1 cellular context compared by ENCODE assay signal in the genomic region with DNA sequence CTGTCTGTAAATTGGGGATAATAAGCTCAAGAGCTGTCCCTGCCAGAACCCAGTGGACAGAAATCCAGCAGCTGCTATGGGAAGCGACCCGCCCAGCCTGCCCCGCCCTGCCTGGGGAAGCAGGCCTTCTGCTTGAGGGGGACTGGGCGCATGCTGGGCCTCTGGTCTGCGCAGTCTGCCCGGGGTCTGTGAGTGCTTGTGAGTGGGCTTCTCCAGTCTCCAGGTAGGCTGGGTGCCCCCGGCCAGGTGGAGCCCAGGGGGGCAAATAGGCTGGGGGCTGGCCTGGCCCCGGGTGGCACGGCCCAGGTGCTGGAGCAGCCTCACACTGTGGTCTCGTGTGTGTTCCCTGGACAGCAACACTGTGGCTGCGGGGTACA.
TF ChIP-seq lines count a peak whose summit lies in the region.

No MANE protein-coding gene starts in this region.

TF ChIP-seq in GM23338, 12 proteins besides CTCF, POLR2A, EP300 and RAD21:
- TF ChIP-seq, protein P1, sequence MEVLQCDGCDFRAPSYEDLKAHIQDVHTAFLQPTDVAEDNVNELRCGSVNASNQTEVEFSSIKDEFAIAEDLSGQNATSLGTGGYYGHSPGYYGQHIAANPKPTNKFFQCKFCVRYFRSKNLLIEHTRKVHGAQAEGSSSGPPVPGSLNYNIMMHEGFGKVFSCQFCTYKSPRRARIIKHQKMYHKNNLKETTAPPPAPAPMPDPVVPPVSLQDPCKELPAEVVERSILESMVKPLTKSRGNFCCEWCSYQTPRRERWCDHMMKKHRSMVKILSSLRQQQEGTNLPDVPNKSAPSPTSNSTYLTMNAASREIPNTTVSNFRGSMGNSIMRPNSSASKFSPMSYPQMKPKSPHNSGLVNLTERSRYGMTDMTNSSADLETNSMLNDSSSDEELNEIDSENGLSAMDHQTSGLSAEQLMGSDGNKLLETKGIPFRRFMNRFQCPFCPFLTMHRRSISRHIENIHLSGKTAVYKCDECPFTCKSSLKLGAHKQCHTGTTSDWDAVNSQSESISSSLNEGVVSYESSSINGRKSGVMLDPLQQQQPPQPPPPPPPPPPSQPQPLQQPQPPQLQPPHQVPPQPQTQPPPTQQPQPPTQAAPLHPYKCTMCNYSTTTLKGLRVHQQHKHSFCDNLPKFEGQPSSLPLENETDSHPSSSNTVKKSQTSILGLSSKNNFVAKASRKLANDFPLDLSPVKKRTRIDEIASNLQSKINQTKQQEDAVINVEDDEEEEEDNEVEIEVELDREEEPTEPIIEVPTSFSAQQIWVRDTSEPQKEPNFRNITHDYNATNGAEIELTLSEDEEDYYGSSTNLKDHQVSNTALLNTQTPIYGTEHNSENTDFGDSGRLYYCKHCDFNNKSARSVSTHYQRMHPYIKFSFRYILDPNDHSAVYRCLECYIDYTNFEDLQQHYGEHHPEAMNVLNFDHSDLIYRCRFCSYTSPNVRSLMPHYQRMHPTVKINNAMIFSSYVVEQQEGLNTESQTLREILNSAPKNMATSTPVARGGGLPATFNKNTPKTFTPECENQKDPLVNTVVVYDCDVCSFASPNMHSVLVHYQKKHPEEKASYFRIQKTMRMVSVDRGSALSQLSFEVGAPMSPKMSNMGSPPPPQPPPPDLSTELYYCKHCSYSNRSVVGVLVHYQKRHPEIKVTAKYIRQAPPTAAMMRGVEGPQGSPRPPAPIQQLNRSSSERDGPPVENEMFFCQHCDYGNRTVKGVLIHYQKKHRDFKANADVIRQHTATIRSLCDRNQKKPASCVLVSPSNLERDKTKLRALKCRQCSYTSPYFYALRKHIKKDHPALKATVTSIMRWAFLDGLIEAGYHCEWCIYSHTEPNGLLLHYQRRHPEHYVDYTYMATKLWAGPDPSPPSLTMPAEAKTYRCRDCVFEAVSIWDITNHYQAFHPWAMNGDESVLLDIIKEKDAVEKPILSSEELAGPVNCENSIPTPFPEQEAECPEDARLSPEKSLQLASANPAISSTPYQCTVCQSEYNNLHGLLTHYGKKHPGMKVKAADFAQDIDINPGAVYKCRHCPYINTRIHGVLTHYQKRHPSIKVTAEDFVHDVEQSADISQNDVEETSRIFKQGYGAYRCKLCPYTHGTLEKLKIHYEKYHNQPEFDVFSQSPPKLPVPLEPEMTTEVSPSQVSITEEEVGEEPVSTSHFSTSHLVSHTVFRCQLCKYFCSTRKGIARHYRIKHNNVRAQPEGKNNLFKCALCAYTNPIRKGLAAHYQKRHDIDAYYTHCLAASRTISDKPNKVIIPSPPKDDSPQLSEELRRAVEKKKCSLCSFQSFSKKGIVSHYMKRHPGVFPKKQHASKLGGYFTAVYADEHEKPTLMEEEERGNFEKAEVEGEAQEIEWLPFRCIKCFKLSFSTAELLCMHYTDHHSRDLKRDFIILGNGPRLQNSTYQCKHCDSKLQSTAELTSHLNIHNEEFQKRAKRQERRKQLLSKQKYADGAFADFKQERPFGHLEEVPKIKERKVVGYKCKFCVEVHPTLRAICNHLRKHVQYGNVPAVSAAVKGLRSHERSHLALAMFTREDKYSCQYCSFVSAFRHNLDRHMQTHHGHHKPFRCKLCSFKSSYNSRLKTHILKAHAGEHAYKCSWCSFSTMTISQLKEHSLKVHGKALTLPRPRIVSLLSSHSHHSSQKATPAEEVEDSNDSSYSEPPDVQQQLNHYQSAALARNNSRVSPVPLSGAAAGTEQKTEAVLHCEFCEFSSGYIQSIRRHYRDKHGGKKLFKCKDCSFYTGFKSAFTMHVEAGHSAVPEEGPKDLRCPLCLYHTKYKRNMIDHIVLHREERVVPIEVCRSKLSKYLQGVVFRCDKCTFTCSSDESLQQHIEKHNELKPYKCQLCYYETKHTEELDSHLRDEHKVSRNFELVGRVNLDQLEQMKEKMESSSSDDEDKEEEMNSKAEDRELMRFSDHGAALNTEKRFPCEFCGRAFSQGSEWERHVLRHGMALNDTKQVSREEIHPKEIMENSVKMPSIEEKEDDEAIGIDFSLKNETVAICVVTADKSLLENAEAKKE (CRISPR knock-in tag; IDR thresholded peaks at IDR 0.05) = no peak
- TF ChIP-seq, protein P2, sequence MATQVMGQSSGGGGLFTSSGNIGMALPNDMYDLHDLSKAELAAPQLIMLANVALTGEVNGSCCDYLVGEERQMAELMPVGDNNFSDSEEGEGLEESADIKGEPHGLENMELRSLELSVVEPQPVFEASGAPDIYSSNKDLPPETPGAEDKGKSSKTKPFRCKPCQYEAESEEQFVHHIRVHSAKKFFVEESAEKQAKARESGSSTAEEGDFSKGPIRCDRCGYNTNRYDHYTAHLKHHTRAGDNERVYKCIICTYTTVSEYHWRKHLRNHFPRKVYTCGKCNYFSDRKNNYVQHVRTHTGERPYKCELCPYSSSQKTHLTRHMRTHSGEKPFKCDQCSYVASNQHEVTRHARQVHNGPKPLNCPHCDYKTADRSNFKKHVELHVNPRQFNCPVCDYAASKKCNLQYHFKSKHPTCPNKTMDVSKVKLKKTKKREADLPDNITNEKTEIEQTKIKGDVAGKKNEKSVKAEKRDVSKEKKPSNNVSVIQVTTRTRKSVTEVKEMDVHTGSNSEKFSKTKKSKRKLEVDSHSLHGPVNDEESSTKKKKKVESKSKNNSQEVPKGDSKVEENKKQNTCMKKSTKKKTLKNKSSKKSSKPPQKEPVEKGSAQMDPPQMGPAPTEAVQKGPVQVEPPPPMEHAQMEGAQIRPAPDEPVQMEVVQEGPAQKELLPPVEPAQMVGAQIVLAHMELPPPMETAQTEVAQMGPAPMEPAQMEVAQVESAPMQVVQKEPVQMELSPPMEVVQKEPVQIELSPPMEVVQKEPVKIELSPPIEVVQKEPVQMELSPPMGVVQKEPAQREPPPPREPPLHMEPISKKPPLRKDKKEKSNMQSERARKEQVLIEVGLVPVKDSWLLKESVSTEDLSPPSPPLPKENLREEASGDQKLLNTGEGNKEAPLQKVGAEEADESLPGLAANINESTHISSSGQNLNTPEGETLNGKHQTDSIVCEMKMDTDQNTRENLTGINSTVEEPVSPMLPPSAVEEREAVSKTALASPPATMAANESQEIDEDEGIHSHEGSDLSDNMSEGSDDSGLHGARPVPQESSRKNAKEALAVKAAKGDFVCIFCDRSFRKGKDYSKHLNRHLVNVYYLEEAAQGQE (IDR thresholded peaks at IDR 0.05; ENCODE audit: unreplicated experiment) = no peak
- TF ChIP-seq ZNF331 (CRISPR knock-in tag; IDR thresholded peaks at IDR 0.05; ENCODE audit: low read depth) (no peak), NANOG (IDR thresholded peaks at IDR 0.05; ENCODE audit: borderline replicate concordance) (no peak), POLR2AphosphoS5 (IDR thresholded peaks at IDR 0.05; ENCODE audit: low read depth) (no peak), STAT1 (IDR thresholded peaks at IDR 0.05; ENCODE audit: unreplicated experiment) (no peak), ZNF114 (CRISPR knock-in tag; IDR thresholded peaks at IDR 0.05) (no peak), CREB1 (CRISPR knock-in tag; IDR thresholded peaks at IDR 0.05; ENCODE audit: low read depth) (no peak), EZH2phosphoT487 (IDR thresholded peaks at IDR 0.05; ENCODE audit: unreplicated experiment) (no peak), JUNB (IDR thresholded peaks at IDR 0.05; ENCODE audit: unreplicated experiment) (no peak), EZH2 (IDR thresholded peaks at IDR 0.05; ENCODE audit: low read depth, unreplicated experiment) (no peak)
- TF ChIP-seq, protein P3, sequence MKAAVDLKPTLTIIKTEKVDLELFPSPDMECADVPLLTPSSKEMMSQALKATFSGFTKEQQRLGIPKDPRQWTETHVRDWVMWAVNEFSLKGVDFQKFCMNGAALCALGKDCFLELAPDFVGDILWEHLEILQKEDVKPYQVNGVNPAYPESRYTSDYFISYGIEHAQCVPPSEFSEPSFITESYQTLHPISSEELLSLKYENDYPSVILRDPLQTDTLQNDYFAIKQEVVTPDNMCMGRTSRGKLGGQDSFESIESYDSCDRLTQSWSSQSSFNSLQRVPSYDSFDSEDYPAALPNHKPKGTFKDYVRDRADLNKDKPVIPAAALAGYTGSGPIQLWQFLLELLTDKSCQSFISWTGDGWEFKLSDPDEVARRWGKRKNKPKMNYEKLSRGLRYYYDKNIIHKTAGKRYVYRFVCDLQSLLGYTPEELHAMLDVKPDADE (IDR thresholded peaks at IDR 0.05) = no peak
TF ChIP-seq in GM23338: peak in this region for 0.
